Comparison of ENCODE assay signal across 11 cellular contexts in genomic region chr6:73085362-73085975, GRCh38.
DNase-seq lines count a peak whose midpoint lies in the region; ATAC-seq and TF ChIP-seq lines count a peak whose summit lies in the region.
"Had no signal": no experiment of that assay in that cellular context is flagged by ENCODE, and none has a peak within 500 bp of the region (broad histone marks: within the 10 kb centered on the region; RNA-seq: fewer than 3 reads in every experiment).

No MANE protein-coding gene starts in this region.

- H3K9me3 ChIP-seq in SJCRH30 (replicated peaks) (no peaks in the 10 kb centered on the region), neural progenitor cell (ENCODE audit: low read depth) (no peaks in the 10 kb centered on the region), PC-3 (ENCODE audit: low read length) (no peaks in the 10 kb centered on the region)
- no peaks in the 10 kb centered on the region for H3K9me3 ChIP-seq in effector memory CD4-positive, alpha-beta T cell (ENCODE audit: control insufficient read depth, low read length)
- H3K9me3 ChIP-seq: right lobe of liver had no signal

- peak; percentile 34 for ATAC-seq in GM18867 (IDR thresholded peaks at IDR 0.05; ENCODE audit: unreplicated experiment)
- peak; percentile 49 for ATAC-seq in HG02623 (IDR thresholded peaks at IDR 0.05; ENCODE audit: unreplicated experiment)
- no peak for ATAC-seq in PC-3
- ATAC-seq: right lobe of liver had no signal

- H4K20me1 ChIP-seq in neural progenitor cell (ENCODE audit: low read depth) (no peaks in the 10 kb centered on the region), PC-3 (ENCODE audit: low read length) (no peaks in the 10 kb centered on the region)

- DNase-seq in SJCRH30 (peak; percentile 3 to 36), neural progenitor cell (ENCODE audit: low spot score) (peak; percentile 79), PC-3 (no peak), MV-4-11 (lab: John Stamatoyannopoulos, UW) (no peak), putamen (ENCODE audit: low spot score) (no peak)
- DNase-seq in effector memory CD4-positive, alpha-beta T cell, result no peak
- DNase-seq: amniotic stem cell, NCI-H2081 treated with DMSO at 0.1 percent for 48 hours, right lobe of liver had no signal

- no peak overlapping the region for H3K4me3 Mint-ChIP-seq in neural progenitor cell

- H3K27me3 ChIP-seq in SJCRH30 (no peaks in the 10 kb centered on the region), neural progenitor cell (no peaks in the 10 kb centered on the region), PC-3 (ENCODE audit: low read length) (no peaks in the 10 kb centered on the region)
- H3K27me3 ChIP-seq in effector memory CD4-positive, alpha-beta T cell (replicated peaks; ENCODE audit: control insufficient read depth, insufficient read depth, low read length, poor library complexity, severe bottlenecking), result no peaks in the 10 kb centered on the region
- H3K27me3 ChIP-seq: right lobe of liver had no signal

- H2AFZ ChIP-seq in neural progenitor cell (replicated peaks) (peak overlapping the region; percentile 75), PC-3 (ENCODE audit: low read length) (no peak overlapping the region)

- peak overlapping the region; percentile 65 for H3K4me2 ChIP-seq in neural progenitor cell
- no peak overlapping the region for H3K4me2 ChIP-seq in PC-3 (ENCODE audit: low read length)

- BruUV-seq in PC-3 (replicated peaks; lab: Mats Ljungman, UMichigan), result no TSS peak

- H3K36me3 ChIP-seq in SJCRH30, result no peaks in the 10 kb centered on the region
- H3K36me3 ChIP-seq in neural progenitor cell, result no peaks in the 10 kb centered on the region
- no peaks in the 10 kb centered on the region for H3K36me3 ChIP-seq in effector memory CD4-positive, alpha-beta T cell (ENCODE audit: control insufficient read depth, insufficient read depth, low read length)
- no peaks in the 10 kb centered on the region for H3K36me3 ChIP-seq in PC-3 (ENCODE audit: low read depth, low read length)
- H3K36me3 ChIP-seq: right lobe of liver had no signal

- CTCF ChIA-PET in PC-3 (lab: Charles Lee), result no interaction called here

- no peaks in the 10 kb centered on the region; the same call in 1 of the 2 replicates for H3K4me1 ChIP-seq in SJCRH30
- H3K4me1 ChIP-seq in neural progenitor cell, result peaks cover 18% of the 10 kb centered on the region
- H3K4me1 ChIP-seq in effector memory CD4-positive, alpha-beta T cell (ENCODE audit: control insufficient read depth, insufficient read depth, low read length, poor library complexity, severe bottlenecking), result no peaks in the 10 kb centered on the region
- H3K4me1 ChIP-seq in PC-3 (ENCODE audit: insufficient read depth, low read length), result peaks cover 24% of the 10 kb centered on the region
- H3K4me1 ChIP-seq: right lobe of liver had no signal

- no peak overlapping the region for H3K9ac ChIP-seq in neural progenitor cell
- H3K9ac ChIP-seq in PC-3 (ENCODE audit: low read length), result no peak overlapping the region

- peaks cover 20% of the 10 kb centered on the region for H3K4me1 Mint-ChIP-seq in neural progenitor cell

- H3K79me2 ChIP-seq in neural progenitor cell (ENCODE audit: low read depth) (no peaks in the 10 kb centered on the region), PC-3 (ENCODE audit: low read length) (no peaks in the 10 kb centered on the region)

- H3K4me3 ChIP-seq in SJCRH30 (no peak overlapping the region), neural progenitor cell (peak overlapping the region; percentile 19), PC-3 (ENCODE audit: low read length) (no peak overlapping the region)
- no peak overlapping the region for H3K4me3 ChIP-seq in effector memory CD4-positive, alpha-beta T cell (ENCODE audit: insufficient read depth, low read depth, low read length, poor library complexity, severe bottlenecking)
- H3K4me3 ChIP-seq: right lobe of liver had no signal

- TF ChIP-seq CTCF in neural progenitor cell (IDR thresholded peaks at IDR 0.05) (no peak), PC-3 (conservative IDR thresholded peaks at IDR 0.05; ENCODE audit: low read depth, low read length) (no peak)

- H3K27ac Mint-ChIP-seq in neural progenitor cell, result peak overlapping the region; percentile 82

- POLR2A ChIA-PET in PC-3 (lab: Charles Lee; ENCODE audit: unreplicated experiment), result no interaction called here

- peaks cover under 1% of the 10 kb centered on the region for H3K9me3 Mint-ChIP-seq in neural progenitor cell

- H3K27me3 Mint-ChIP-seq in neural progenitor cell (ENCODE audit: insufficient read depth, low read depth), result no peaks in the 10 kb centered on the region

- H3K9me2 ChIP-seq in PC-3 (replicated peaks; ENCODE audit: low read length), result no peaks in the 10 kb centered on the region

- no peaks in the 10 kb centered on the region for H3K36me3 Mint-ChIP-seq in neural progenitor cell

- peaks cover 18% of the 10 kb centered on the region for H3F3A ChIP-seq in neural progenitor cell (ENCODE audit: low read depth)
- H3F3A ChIP-seq in PC-3 (ENCODE audit: low read length, unreplicated experiment), result peaks cover 6% of the 10 kb centered on the region

- intact Hi-C loops in PC-3 (cut with micrococcal nuclease), result no loop called here

- H3K27ac ChIP-seq in SJCRH30, result no peak overlapping the region
- peak overlapping the region; percentile 49 for H3K27ac ChIP-seq in neural progenitor cell
- H3K27ac ChIP-seq in effector memory CD4-positive, alpha-beta T cell (ENCODE audit: insufficient read depth, low read length, poor library complexity, severe bottlenecking), result no peak overlapping the region
- no peak overlapping the region for H3K27ac ChIP-seq in PC-3 (ENCODE audit: low read length)
- H3K27ac ChIP-seq: right lobe of liver had no signal

Comparison
In these comparisons a context has a peak if more than half of its experiments do, and no peak if none do; other contexts are left out.
1. DNase-seq: peak in SJCRH30 (2 of 2) and neural progenitor cell (single experiment); none in effector memory CD4-positive, alpha-beta T cell (0 of 3), PC-3 (single experiment), MV-4-11 (single experiment) and putamen (single experiment).